ENCODE assay signal across 11 cellular contexts in genomic region chr12:92745874-92746553, GRCh38. TPM values are rescaled to one million over a fixed set of nuclear protein-coding genes. Genes with fewer than 3 reads are reported as not detected.
DNase-seq lines count a peak whose midpoint lies in the region; ATAC-seq, FAIRE-seq and TF ChIP-seq lines count a peak whose summit lies in the region.
"Had no signal": no experiment of that assay in that cellular context is flagged by ENCODE, and none has a peak within 500 bp of the region (broad histone marks: within the 10 kb centered on the region; RNA-seq: fewer than 3 reads in every experiment).

No MANE protein-coding gene starts in this region.

- ATAC-seq in GM19467 (IDR thresholded peaks at IDR 0.05; ENCODE audit: unreplicated experiment) = no peak
- ATAC-seq: left lobe of liver had no signal

- no peaks in the 10 kb centered on the region for H3K4me1 ChIP-seq in small intestine (ENCODE audit: control insufficient read depth in 2 of 2, insufficient read depth in 1 of 2, low read depth in 1 of 2, low read length in 1 of 2)

- CTCF ChIA-PET in activated CD4-positive, alpha-beta T cell treated with anti-CD3 and anti-CD28 coated beads, Interleukin-2, amount 10 ng/mL, durations not matched to agents 7 days and 5 days (lab: Charles Lee) = no interaction called here

- H3K27ac ChIP-seq in brain microvascular endothelial cell (peak overlapping the region; percentile 80), small intestine (ENCODE audit: low read depth in 1 of 2, low read length in 1 of 2) (peak overlapping the region in 1 of 2 donors; percentile 58)

- H3K27me3 Mint-ChIP-seq in nephron progenitor cell (ENCODE audit: low read depth, poor library complexity) = peaks cover 11% of the 10 kb centered on the region
- no peaks in the 10 kb centered on the region for H3K27me3 Mint-ChIP-seq in activated CD4-positive, alpha-beta T cell treated with anti-CD3 and anti-CD28 coated beads, Interleukin-2, amount 10 ng/mL, durations not matched to agents 7 days and 5 days

- H3K36me3 ChIP-seq in brain microvascular endothelial cell (replicated peaks) (no peaks in the 10 kb centered on the region), small intestine (ENCODE audit: control insufficient read depth in 2 of 2, insufficient read depth in 2 of 2, low read length in 2 of 2) (no peaks in the 10 kb centered on the region)

- no peaks in the 10 kb centered on the region for H3K36me3 Mint-ChIP-seq in nephron progenitor cell (ENCODE audit: low read depth)
- H3K36me3 Mint-ChIP-seq in activated CD4-positive, alpha-beta T cell treated with anti-CD3 and anti-CD28 coated beads, Interleukin-2, amount 10 ng/mL, durations not matched to agents 7 days and 5 days (ENCODE audit: low read depth) = no peaks in the 10 kb centered on the region

- POLR2A ChIA-PET in activated CD4-positive, alpha-beta T cell treated with anti-CD3 and anti-CD28 coated beads, Interleukin-2, amount 10 ng/mL, durations not matched to agents 7 days and 5 days (lab: Charles Lee) = no interaction called here

- FAIRE-seq in small intestine (lab: Jason Lieb, UNC) = no peak

- no peak overlapping the region for H3K27ac Mint-ChIP-seq in nephron progenitor cell
- H3K27ac Mint-ChIP-seq in activated CD4-positive, alpha-beta T cell treated with anti-CD3 and anti-CD28 coated beads, Interleukin-2, amount 10 ng/mL, durations not matched to agents 7 days and 5 days = no peak overlapping the region

- H3K4me3 ChIP-seq in brain microvascular endothelial cell (ENCODE audit: low read depth, low read length) (no peak overlapping the region), small intestine (ENCODE audit: low read depth in 1 of 2, low read length in 2 of 2) (no peak overlapping the region)

- peak; percentile 84 for DNase-seq in HPDE6-E6E7 (ENCODE audit: extremely low spot score)
- peak; percentile 94 for DNase-seq in brain microvascular endothelial cell
- DNase-seq in islet precursor cell = peak; percentile 89
- peak; percentile 60 for DNase-seq in superior temporal gyrus (ENCODE audit: extremely low spot score)
- DNase-seq in small intestine = no peak
- no peak for DNase-seq in nephron progenitor cell
- no peak for DNase-seq in activated CD4-positive, alpha-beta T cell treated with anti-CD3 and anti-CD28 coated beads, Interleukin-2, amount 10 ng/mL, durations not matched to agents 7 days and 5 days
- DNase-seq: activated CD8-positive, alpha-beta memory T cell treated with anti-CD3 and anti-CD28 coated beads, Interleukin-2, amount 50 U/mL, for 4 hours had no signal

- TF ChIP-seq CTCF in brain microvascular endothelial cell (IDR thresholded peaks at IDR 0.05; ENCODE audit: low read depth, low read length, missing control alignments) (no peak), nephron progenitor cell (IDR thresholded peaks at IDR 0.05) (no peak)

- no peak overlapping the region for H3K4me3 Mint-ChIP-seq in nephron progenitor cell
- H3K4me3 Mint-ChIP-seq in activated CD4-positive, alpha-beta T cell treated with anti-CD3 and anti-CD28 coated beads, Interleukin-2, amount 10 ng/mL, durations not matched to agents 7 days and 5 days = no peak overlapping the region

- H3K9me3 ChIP-seq in small intestine (ENCODE audit: control insufficient read depth, low read depth) = no peaks in the 10 kb centered on the region

- in situ Hi-C loops in brain microvascular endothelial cell (cut with HindIII; ENCODE audit: low pct_ligation_motif_present, low sequenced_read_pairs) = no loop called here

- H3K27me3 ChIP-seq in brain microvascular endothelial cell (replicated peaks) (no peaks in the 10 kb centered on the region), small intestine (ENCODE audit: control insufficient read depth in 2 of 2, insufficient read depth in 2 of 2, low read length in 2 of 2) (no peaks in the 10 kb centered on the region)

- H3K9me3 Mint-ChIP-seq in nephron progenitor cell = no peaks in the 10 kb centered on the region
- H3K9me3 Mint-ChIP-seq in activated CD4-positive, alpha-beta T cell treated with anti-CD3 and anti-CD28 coated beads, Interleukin-2, amount 10 ng/mL, durations not matched to agents 7 days and 5 days = no peaks in the 10 kb centered on the region

- H3K4me1 Mint-ChIP-seq in nephron progenitor cell = no peaks in the 10 kb centered on the region
- no peaks in the 10 kb centered on the region for H3K4me1 Mint-ChIP-seq in activated CD4-positive, alpha-beta T cell treated with anti-CD3 and anti-CD28 coated beads, Interleukin-2, amount 10 ng/mL, durations not matched to agents 7 days and 5 days

- WGBS in small intestine, 3 donors = 61 to 92% (median 77%) methylated on average over 3 of the region's 3 CpGs

RNA-seq across cellular contexts. Expression of gene PLEKHG7, which starts 43.2 kb away (rescaled TPM):
- under 1 TPM in 2 of 3 donors, not detected in 1; 0.19 to 0.22 TPM for polyA plus RNA-seq in small intestine
- not detected for total RNA-seq in activated CD4-positive, alpha-beta T cell treated with anti-CD3 and anti-CD28 coated beads, Interleukin-2, amount 10 ng/mL, durations not matched to agents 7 days and 5 days
- total RNA-seq: left lobe of liver, subcutaneous adipose tissue had no signal

Comparison
In these comparisons a context has a peak if more than half of its experiments do, and no peak if none do; other contexts are left out.
1. DNase-seq: peak in HPDE6-E6E7 (single experiment), brain microvascular endothelial cell (single experiment), islet precursor cell (single experiment) and superior temporal gyrus (single experiment); none in small intestine (single experiment), nephron progenitor cell (single experiment) and activated CD4-positive, alpha-beta T cell treated with anti-CD3 and anti-CD28 coated beads, Interleukin-2, amount 10 ng/mL, durations not matched to agents 7 days and 5 days (single experiment).